Comparison of ENCODE assay signal across 9 cellular contexts in genomic region chr4:1291091-1291490, GRCh38. TPM values are rescaled to one million over a fixed set of nuclear protein-coding genes. Genes with fewer than 3 reads are reported as not detected.
DNase-seq lines count a peak whose midpoint lies in the region; ATAC-seq, FAIRE-seq and TF ChIP-seq lines count a peak whose summit lies in the region.
"Had no signal": no experiment of that assay in that cellular context is flagged by ENCODE, and none has a peak within 500 bp of the region (broad histone marks: within the 10 kb centered on the region; RNA-seq: fewer than 3 reads in every experiment).

No MANE protein-coding gene starts in this region.

- TF ChIP-seq RAD21 in H1 (IDR thresholded peaks at IDR 0.05 in 1 of 2, conservative IDR thresholded peaks at IDR 0.05 in 1 of 2; ENCODE audit: low read depth in 2 of 2, low read length in 2 of 2): no peak

- peak overlapping the region; percentile 95 to 98 for H3K4me2 ChIP-seq in H1 (ENCODE audit: insufficient read depth in 1 of 2, low read depth in 2 of 2, low read length in 2 of 2)

- H3K36me3 ChIP-seq in CD8-positive, alpha-beta T cell (ENCODE audit: insufficient read depth, low read length): no peaks in the 10 kb centered on the region
- H3K36me3 ChIP-seq in H1 (ENCODE audit: control insufficient read depth in 2 of 4, insufficient read depth in 4 of 4, low read length in 3 of 4): no peaks in the 10 kb centered on the region
- H3K36me3 ChIP-seq in neutrophil: peaks cover 18% of the 10 kb centered on the region

- no peaks in the 10 kb centered on the region for H3K9me3 Mint-ChIP-seq in CD8-positive, alpha-beta T cell

- H3K56ac ChIP-seq in H1 (replicated peaks; ENCODE audit: insufficient read length, low read depth, low read length): no peak overlapping the region

- peaks cover 44% of the 10 kb centered on the region for H3K4me1 ChIP-seq in CD8-positive, alpha-beta T cell (ENCODE audit: insufficient read depth, low read length)
- peaks cover 5 to 21% (median 10%) of the 10 kb centered on the region in 4 experiments for H3K4me1 ChIP-seq in H1 (replicated peaks in 1 of 4; ENCODE audit: control insufficient read depth in 3 of 4, insufficient read depth in 4 of 4, low read length in 3 of 4)
- H3K4me1 ChIP-seq in neutrophil (ENCODE audit: control insufficient read depth in 1 of 2, insufficient read depth in 1 of 2, low read depth in 1 of 2, low read length in 1 of 2): peaks cover 61 to 64% of the 10 kb centered on the region in 2 experiments

- TF ChIP-seq CTCF in CD8-positive, alpha-beta T cell (IDR thresholded peaks at IDR 0.05): no peak
- TF ChIP-seq CTCF in H1 (IDR thresholded peaks at IDR 0.05; ENCODE audit: control extremely low read depth in 1 of 3, insufficient read depth in 1 of 3, low read depth in 1 of 3, low read length in 3 of 3) (no peak), neutrophil (IDR thresholded peaks at IDR 0.05) (no peak)

- H3K27ac Mint-ChIP-seq in CD8-positive, alpha-beta T cell: peak overlapping the region; percentile 91

- H4K91ac ChIP-seq in H1 (replicated peaks; ENCODE audit: insufficient read length, low read length): no peak overlapping the region

- H2BK12ac ChIP-seq in H1 (ENCODE audit: low read depth, low read length): 0 out of 2 replicates have a peak overlapping the region, but pooled peaks have one; percentile 27

- peaks cover 17% of the 10 kb centered on the region for H3K79me1 ChIP-seq in H1 (ENCODE audit: low read depth, low read length)

- ATAC-seq in CD8-positive, alpha-beta T cell: no peak
- no peak for ATAC-seq in GM18909 (IDR thresholded peaks at IDR 0.05; ENCODE audit: poor library complexity, unreplicated experiment)

- CTCF ChIA-PET in CD8-positive, alpha-beta T cell (lab: Charles Lee): interaction anchor here (1.6 to 5.4 kb wide), 3 partner anchors 23 to 65 kb away, joined by 5 to 22 read pairs (median 5); no protein-coding TSS in a partner anchor
- CTCF ChIA-PET in H1 (lab: Charles Lee; ENCODE audit: partially characterized antibody): interaction anchor here (1.1 kb wide), 1 partner anchor 18 kb away, joined by 3 read pairs; no protein-coding TSS in a partner anchor

- no peak overlapping the region for H2BK120ac ChIP-seq in H1 (replicated peaks; ENCODE audit: low read depth, low read length)

- no peak overlapping the region for H3K4ac ChIP-seq in H1 (replicated peaks; ENCODE audit: insufficient read length, low read depth, low read length)

- no peak for TF ChIP-seq POLR2A in H1 (IDR thresholded peaks at IDR 0.05; ENCODE audit: control extremely low read depth in 1 of 2, low read depth in 2 of 2, low read length in 2 of 2)

- intact Hi-C loops in CD8-positive, alpha-beta T cell (cut with DNase I, micrococcal nuclease): no loop called here

- H4K5ac ChIP-seq in H1 (ENCODE audit: insufficient read length, low read depth, low read length): no peak overlapping the region

- H2BK15ac ChIP-seq in H1 (ENCODE audit: low read length): no peak overlapping the region

- H3K23ac ChIP-seq in H1 (ENCODE audit: insufficient read length): no peak overlapping the region

- peak overlapping the region; percentile 92 for H3K4me3 ChIP-seq in CD8-positive, alpha-beta T cell (ENCODE audit: low read depth, low read length)
- H3K4me3 ChIP-seq in H1 (ENCODE audit: extremely low read depth in 1 of 4, insufficient read depth in 2 of 4, low read depth in 3 of 4, low read length in 4 of 4) (peak overlapping the region; percentile 91 to 97 (median 92); a peak in 7 of 8 replicates), neutrophil (ENCODE audit: low read depth in 1 of 2, low read length in 1 of 2) (peak overlapping the region; percentile 79 to 96)

- peaks cover 51% of the 10 kb centered on the region for H3K4me1 Mint-ChIP-seq in CD8-positive, alpha-beta T cell (ENCODE audit: low read depth)

- peaks cover 8% of the 10 kb centered on the region; the same call in 1 of the 2 replicates for H3K23me2 ChIP-seq in H1 (ENCODE audit: low read depth, low read length)

- no peak overlapping the region for H3K14ac ChIP-seq in H1 (ENCODE audit: insufficient read length)

- no peak overlapping the region for H4K8ac ChIP-seq in H1 (ENCODE audit: extremely low read depth, insufficient read depth, low read length)

- FAIRE-seq in H1 (lab: Jason Lieb, UNC): no peak

- H3K27me3 ChIP-seq in CD8-positive, alpha-beta T cell (ENCODE audit: insufficient read depth, low read length): no peaks in the 10 kb centered on the region
- H3K27me3 ChIP-seq in H1 (replicated peaks in 1 of 4; ENCODE audit: control insufficient read depth in 3 of 4, extremely low read depth in 1 of 4, insufficient read depth in 3 of 4, low read length in 3 of 4): no peaks in the 10 kb centered on the region
- H3K27me3 ChIP-seq in neutrophil: no peaks in the 10 kb centered on the region

- H3K27ac ChIP-seq in CD8-positive, alpha-beta T cell (ENCODE audit: low read depth, low read length): peak overlapping the region; percentile 8
- no peak overlapping the region for H3K27ac ChIP-seq in H1 (ENCODE audit: low read depth, low read length)
- peak overlapping the region; percentile 93 for H3K27ac ChIP-seq in neutrophil

- H4K20me1 ChIP-seq in H1 (replicated peaks in 1 of 2; ENCODE audit: control insufficient read depth in 1 of 2, insufficient read depth in 2 of 2, low read length in 2 of 2): peaks cover 19 to 22% of the 10 kb centered on the region in 2 experiments

- no peak for TF ChIP-seq EP300 in H1 (IDR thresholded peaks at IDR 0.05; ENCODE audit: borderline replicate concordance in 1 of 2, low read depth in 2 of 2, low read length in 2 of 2)

- DNase-seq in CD8-positive, alpha-beta T cell: peak in 1 of 7 experiments; percentile 7
- peak; percentile 50 for DNase-seq in NCI-H146 (lab: John Stamatoyannopoulos, UW)
- DNase-seq in H1 (ENCODE audit: low read depth in 1 of 2, low spot score in 2 of 2): no peak
- no peak for DNase-seq in SIG-M5 (lab: John Stamatoyannopoulos, UW)
- no peak for DNase-seq in superior temporal gyrus (ENCODE audit: extremely low spot score)
- DNase-seq in islet precursor cell: no peak
- DNase-seq: HCEC 1CT had no signal

- H2AFZ ChIP-seq in H1 (ENCODE audit: low read length): no peak overlapping the region

- H3K4me3 Mint-ChIP-seq in CD8-positive, alpha-beta T cell: peak overlapping the region; percentile 92

- H3K9ac ChIP-seq in H1 (replicated peaks in 1 of 4; ENCODE audit: extremely low read depth in 1 of 4, low read depth in 3 of 4, low read length in 3 of 4): peak overlapping the region in 2 of 4 experiments; percentile 95 to 96; a peak in 4 of 7 replicates

- no peak overlapping the region for H2AK5ac ChIP-seq in H1 (ENCODE audit: low read depth, low read length)

- no peaks in the 10 kb centered on the region for H3K9me3 ChIP-seq in CD8-positive, alpha-beta T cell (ENCODE audit: low read length)
- H3K9me3 ChIP-seq in H1 (ENCODE audit: insufficient read depth in 2 of 2, low read depth in 1 of 2, low read length in 1 of 2): no peaks in the 10 kb centered on the region
- H3K9me3 ChIP-seq in neutrophil: no peaks in the 10 kb centered on the region

- POLR2A ChIA-PET in CD8-positive, alpha-beta T cell (lab: Charles Lee): interaction anchor here (1.7 to 3.3 kb wide), 3 partner anchors 39 to 55 kb away, joined by 5 to 20 read pairs (median 14); partner anchors contain the start of genes CTBP1 and UVSSA
- POLR2A ChIA-PET in H1 (lab: Charles Lee; ENCODE audit: partially characterized antibody): interaction anchor here (1.2 to 3.2 kb wide), 3 partner anchors 15 to 42 kb away, joined by 3 to 12 read pairs (median 9); partner anchors contain the start of gene CTBP1

- H3K18ac ChIP-seq in H1 (ENCODE audit: extremely low read depth, low read length): no peak overlapping the region

- H3K79me2 ChIP-seq in H1 (ENCODE audit: control insufficient read depth in 1 of 2, insufficient read depth in 2 of 2, low read length in 2 of 2): peaks cover 38 to 60% of the 10 kb centered on the region in 2 experiments

- H2BK20ac ChIP-seq in H1 (ENCODE audit: low read length): no peak overlapping the region

- H3K36me3 Mint-ChIP-seq in CD8-positive, alpha-beta T cell: peaks cover 17% of the 10 kb centered on the region

- 79% methylated on average over 9 of the region's 9 CpGs; no CpG with 5 or more reads in 1 of the 2 experiments for WGBS in H1 (ENCODE audit: extremely low coverage in 1 of 2, insufficient coverage in 1 of 2, insufficient read length in 1 of 2, insufficient replicate concordance in 2 of 2, low coverage in 1 of 2, low lambda C conversion rate in 2 of 2, missing lambda C conversion rate in 1 of 2), 2 experiments

- H3K27me3 Mint-ChIP-seq in CD8-positive, alpha-beta T cell (ENCODE audit: low read depth): no peaks in the 10 kb centered on the region

- no peak overlapping the region for H2BK5ac ChIP-seq in H1 (ENCODE audit: low read depth, low read length)

RNA-seq across cellular contexts. Expression of gene MAEA, which starts 1.4 kb away (rescaled TPM):
- total RNA-seq in CD8-positive, alpha-beta T cell: 10 to 100 TPM; 74.6 to 77.6 TPM
- total RNA-seq in H1 (2021; fragmentation: NEBNext Ultra II Directional; extraction: Animal tissue kit (Norgen Biotek cat#: 25700)): 75.3 and 75.8 TPM in 2 replicates
- polyA plus RNA-seq in H1 (2011; rRNA removed): 133 and 166 TPM in 2 replicates
- 136 TPM for polyA plus RNA-seq in H1 (2011; cell fraction: cytosol; rRNA removed)
- 178 TPM for polyA plus RNA-seq in H1 (2011; cell fraction: nucleus; rRNA removed)
- 65.1 to 86.6 TPM (median 84.3 TPM) in 4 replicates for polyA plus RNA-seq in H1 (2012, experiment 1 of 2)
- polyA plus RNA-seq in H1 (2012, experiment 2 of 2): 68.5 TPM
- polyA plus RNA-seq in H1 (2013, experiment 1 of 2): 51.3 TPM
- 48.3 TPM for polyA plus RNA-seq in H1 (2013, experiment 2 of 2)
- polyA minus RNA-seq in H1 (2011; rRNA and poly(A)+ RNA removed): 55.7 and 65.9 TPM in 2 replicates
- polyA minus RNA-seq in H1 (2011; cell fraction: cytosol; rRNA and poly(A)+ RNA removed): 67.3 TPM
- 68.6 TPM for polyA minus RNA-seq in H1 (2011; cell fraction: nucleus; rRNA and poly(A)+ RNA removed)

RNA-seq across cellular contexts. Expression of gene CTBP1, which starts 42.2 kb away (rescaled TPM):
- 100 to 1,000 TPM; 129 to 132 TPM for total RNA-seq in CD8-positive, alpha-beta T cell
- 128 and 132 TPM in 2 replicates for total RNA-seq in H1 (2021; fragmentation: NEBNext Ultra II Directional; extraction: Animal tissue kit (Norgen Biotek cat#: 25700))
- 185 and 308 TPM in 2 replicates for polyA plus RNA-seq in H1 (2011; rRNA removed)
- 211 TPM for polyA plus RNA-seq in H1 (2011; cell fraction: cytosol; rRNA removed)
- 631 TPM for polyA plus RNA-seq in H1 (2011; cell fraction: nucleus; rRNA removed)
- 85.5 to 186 TPM (median 163 TPM) in 4 replicates for polyA plus RNA-seq in H1 (2012, experiment 1 of 2)
- 85.3 TPM for polyA plus RNA-seq in H1 (2012, experiment 2 of 2)
- polyA plus RNA-seq in H1 (2013, experiment 1 of 2): 72.7 TPM
- 71.3 TPM for polyA plus RNA-seq in H1 (2013, experiment 2 of 2)
- polyA minus RNA-seq in H1 (2011; rRNA and poly(A)+ RNA removed): 83.5 and 84.0 TPM in 2 replicates
- 128 TPM for polyA minus RNA-seq in H1 (2011; cell fraction: cytosol; rRNA and poly(A)+ RNA removed)
- 95.0 TPM for polyA minus RNA-seq in H1 (2011; cell fraction: nucleus; rRNA and poly(A)+ RNA removed)

RNA-seq across cellular contexts. Expression of gene UVSSA, which starts 55.9 kb away (rescaled TPM):
- 10 to 100 TPM; 27.3 to 27.5 TPM for total RNA-seq in CD8-positive, alpha-beta T cell
- total RNA-seq in H1 (2021; fragmentation: NEBNext Ultra II Directional; extraction: Animal tissue kit (Norgen Biotek cat#: 25700)): 19.0 and 19.4 TPM in 2 replicates
- 14.5 and 21.1 TPM in 2 replicates for polyA plus RNA-seq in H1 (2011; rRNA removed)
- 14.8 TPM for polyA plus RNA-seq in H1 (2011; cell fraction: cytosol; rRNA removed)
- 106 TPM for polyA plus RNA-seq in H1 (2011; cell fraction: nucleus; rRNA removed)
- polyA plus RNA-seq in H1 (2012, experiment 1 of 2): 17.0 to 21.8 TPM (median 19.1 TPM) in 4 replicates
- polyA plus RNA-seq in H1 (2012, experiment 2 of 2): 2.3 TPM
- polyA plus RNA-seq in H1 (2013, experiment 1 of 2): 9.4 TPM
- polyA plus RNA-seq in H1 (2013, experiment 2 of 2): 8.0 TPM
- 7.8 and 8.3 TPM in 2 replicates for polyA minus RNA-seq in H1 (2011; rRNA and poly(A)+ RNA removed)
- polyA minus RNA-seq in H1 (2011; cell fraction: cytosol; rRNA and poly(A)+ RNA removed): 13.4 TPM
- 25.9 TPM for polyA minus RNA-seq in H1 (2011; cell fraction: nucleus; rRNA and poly(A)+ RNA removed)
